In the genomic region with DNA sequence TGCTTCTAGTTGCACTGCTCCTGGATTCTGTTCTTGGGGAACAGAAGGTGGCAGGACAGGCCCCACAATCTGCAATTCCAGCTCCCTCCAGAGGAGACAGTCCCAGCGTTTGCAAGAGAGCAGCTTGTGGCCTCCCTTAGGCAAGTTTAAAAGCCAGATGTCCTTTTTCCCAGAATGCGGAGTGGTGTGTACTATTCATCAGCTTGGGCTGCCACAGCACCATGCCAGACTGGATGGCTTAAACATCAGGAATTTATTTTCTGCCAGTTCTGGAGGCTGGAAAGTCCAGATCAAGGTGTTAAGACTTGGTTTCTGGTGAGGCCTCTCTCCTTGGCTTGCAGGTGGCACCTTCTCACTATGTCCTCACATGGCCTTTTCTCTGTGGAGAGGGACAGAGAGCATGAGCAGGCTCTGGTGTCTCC, we compare ENCODE assay signal across 8 cellular contexts. TPM values are rescaled to one million over a fixed set of nuclear protein-coding genes. Genes with fewer than 3 reads are reported as not detected.
DNase-seq lines count a peak whose midpoint lies in the region; ATAC-seq, FAIRE-seq and TF ChIP-seq lines count a peak whose summit lies in the region.

No MANE protein-coding gene starts in this region.

- peak in 1 of 2 experiments; percentile 38 for TF ChIP-seq CTCF in brain (conservative IDR thresholded peaks at IDR 0.05)
- peak; percentile 22 to 62 (median 40) for TF ChIP-seq CTCF in pancreas (IDR thresholded peaks at IDR 0.05)
- no peak for TF ChIP-seq CTCF in kidney (IDR thresholded peaks at IDR 0.05; ENCODE audit: borderline replicate concordance, extremely low read depth, insufficient read depth)

- H3K27ac Mint-ChIP-seq in brain, result peak overlapping the region in 3 of 5 experiments; percentile 24 to 90 (median 74)

- H3K36me3 ChIP-seq in pancreas, result no peaks in the 10 kb centered on the region
- H3K36me3 ChIP-seq in kidney (ENCODE audit: control insufficient read depth in 1 of 2, insufficient read depth in 2 of 2, low read length in 2 of 2), result no peaks in the 10 kb centered on the region

- no peak for FAIRE-seq in pancreas (lab: Jason Lieb, UNC)
- no peak for FAIRE-seq in kidney (lab: Jason Lieb, UNC)

- no peaks in the 10 kb centered on the region for H3K9me3 Mint-ChIP-seq in brain

- intact Hi-C loops in pancreas (cut with DNase I) (no loop called here), kidney (cut with DNase I) (no loop called here)

- no peak overlapping the region for H3K4me3 ChIP-seq in pancreas
- no peak overlapping the region for H3K4me3 ChIP-seq in kidney (ENCODE audit: low read length in 2 of 2)

- peak; percentile 29 for DNase-seq in activated CD4-positive, alpha-beta T cell treated with anti-CD3 and anti-CD28 coated beads for 48 hours
- DNase-seq in activated CD4-positive, alpha-beta T cell treated with anti-CD3 and anti-CD28 coated beads for 1 hour, result no peak
- peak; percentile 87 for DNase-seq in NCI-H1694 (lab: John Stamatoyannopoulos, UW)
- peak in 5 of 6 donors; percentile 69 to 88 (median 84) for DNase-seq in pancreas
- DNase-seq in kidney, result no peak

- H3K9ac ChIP-seq in kidney (ENCODE audit: low read length in 2 of 2), result no peak overlapping the region

- 10 to 28% methylated on average over 2 of the region's 2 CpGs for WGBS in pancreas, 2 donors

- ATAC-seq in pancreas (peak; percentile 59 to 73 (median 65)), HG02678 (IDR thresholded peaks at IDR 0.05; ENCODE audit: unreplicated experiment) (no peak), GM19351 (IDR thresholded peaks at IDR 0.05; ENCODE audit: unreplicated experiment) (no peak)

- H3K4me1 ChIP-seq in pancreas, result peaks cover 11 to 21% (median 13%) of the 10 kb centered on the region in 3 donors
- peaks cover 12 to 14% of the 10 kb centered on the region in 2 donors for H3K4me1 ChIP-seq in kidney (ENCODE audit: control insufficient read depth in 1 of 2, insufficient read depth in 1 of 2, low read depth in 1 of 2, low read length in 2 of 2)

- H3K9me3 ChIP-seq in pancreas (no peaks in the 10 kb centered on the region), kidney (ENCODE audit: control insufficient read depth in 1 of 2, low read length in 2 of 2) (peaks cover 0 to 5% of the 10 kb centered on the region in 2 donors)

- H3K4me3 Mint-ChIP-seq in brain, result no peak overlapping the region

- H3K27me3 Mint-ChIP-seq in brain, result peaks cover 11% of the 10 kb centered on the region

- peaks cover 19% of the 10 kb centered on the region for H3K36me3 Mint-ChIP-seq in brain

- H3K27ac ChIP-seq in pancreas, result peak overlapping the region; percentile 16 to 76 (median 54)
- H3K27ac ChIP-seq in kidney (ENCODE audit: low read depth in 2 of 2, low read length in 2 of 2), result no peak overlapping the region

- H3K4me1 Mint-ChIP-seq in brain, result peaks cover 55% of the 10 kb centered on the region

- no peaks in the 10 kb centered on the region for H3K27me3 ChIP-seq in pancreas

RNA-seq across cellular contexts. Expression of a gene that starts 11.7 kb away (rescaled TPM):
- polyA plus RNA-seq in brain (ENCODE audit: insufficient read depth, low read depth, low replicate concordance) (12.9 TPM), pancreas (under 1 TPM; 0.28 to 0.42 TPM), kidney (ENCODE audit: insufficient read depth, low read depth, low replicate concordance) (0.04 TPM)
- total RNA-seq in pancreas (under 1 TPM; 0.35 to 0.78 (median 0.60) TPM), kidney (6.8 TPM)

RNA-seq across cellular contexts. Expression of a gene that starts 47.3 kb away (rescaled TPM):
- polyA plus RNA-seq in brain (ENCODE audit: insufficient read depth, low read depth, low replicate concordance) (not detected), pancreas (not detected), kidney (ENCODE audit: insufficient read depth, low read depth, low replicate concordance) (not detected)
- total RNA-seq in pancreas (under 1 TPM in 1 of 6 donors, not detected in 5; 0.19 TPM), kidney (0.41 TPM)

RNA-seq across cellular contexts. Expression of a gene that starts 51.2 kb away (rescaled TPM):
- 7.1 TPM for polyA plus RNA-seq in brain (ENCODE audit: insufficient read depth, low read depth, low replicate concordance)
- under 1 TPM in 3 of 6 donors, not detected in 3; 0.20 to 0.66 (median 0.34) TPM for total RNA-seq in pancreas
- polyA plus RNA-seq in pancreas, result under 1 TPM; 0.14 to 0.38 TPM
- 1.7 TPM for total RNA-seq in kidney
- 0.54 TPM for polyA plus RNA-seq in kidney (ENCODE audit: insufficient read depth, low read depth, low replicate concordance)

Comparison
In these comparisons a context has a peak if more than half of its experiments do, and no peak if none do; other contexts are left out.
1. DNase-seq: peak in activated CD4-positive, alpha-beta T cell treated with anti-CD3 and anti-CD28 coated beads for 48 hours (single experiment), NCI-H1694 (single experiment) and pancreas (5 of 6); none in activated CD4-positive, alpha-beta T cell treated with anti-CD3 and anti-CD28 coated beads for 1 hour (single experiment) and kidney (single experiment).
2. ATAC-seq: peak in pancreas (4 of 4); none in HG02678 (single experiment) and GM19351 (single experiment).
3. H3K27ac ChIP-seq: peak in pancreas (4 of 4); none in kidney (0 of 2).